Comparison of ENCODE assay signal across 12 cellular contexts in the genomic region with DNA sequence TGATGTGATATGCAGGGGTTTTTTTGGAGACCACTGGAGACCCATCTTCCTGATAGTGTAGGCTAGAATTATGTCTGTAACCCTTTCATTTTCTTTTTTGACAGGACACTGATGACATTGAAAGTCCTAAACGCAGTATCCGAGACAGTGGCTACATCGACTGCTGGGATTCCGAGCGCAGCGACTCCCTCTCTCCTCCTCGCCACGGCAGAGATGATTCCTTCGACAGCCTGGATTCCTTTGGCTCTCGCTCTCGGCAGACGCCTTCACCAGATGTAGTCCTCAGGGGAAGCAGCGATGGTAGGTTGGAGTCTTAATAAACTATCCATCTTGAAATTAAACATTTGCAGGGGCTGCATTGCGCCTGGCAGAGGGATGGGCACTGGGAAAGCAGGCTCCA.
DNase-seq lines count a peak whose midpoint lies in the region; ATAC-seq and TF ChIP-seq lines count a peak whose summit lies in the region.
"Had no signal": no experiment of that assay in that cellular context is flagged by ENCODE, and none has a peak within 500 bp of the region (broad histone marks: within the 10 kb centered on the region; RNA-seq: fewer than 3 reads in every experiment).

No MANE protein-coding gene starts in this region.

- ATAC-seq in right cardiac atrium (peak; percentile 25 to 40), HG03196 (IDR thresholded peaks at IDR 0.05; ENCODE audit: unreplicated experiment) (no peak)
- ATAC-seq: activated CD8-positive, alpha-beta memory T cell treated with anti-CD3 and anti-CD28 coated beads, Interleukin-2, amount 10 ng/mL, durations not matched to agents 7 days and 5 days; HepG2 had no signal

- H3K27me3 ChIP-seq in right cardiac atrium (ENCODE audit: control insufficient read depth, insufficient read depth) (no peaks in the 10 kb centered on the region), ovary (no peaks in the 10 kb centered on the region)

- peak overlapping the region; percentile 79 for H3K27ac ChIP-seq in VCaP
- H3K27ac ChIP-seq in right cardiac atrium (ENCODE audit: low read length) = peak overlapping the region; percentile 30
- no peak overlapping the region for H3K27ac ChIP-seq in ovary

- TF ChIP-seq CTCF in VCaP (conservative IDR thresholded peaks at IDR 0.05) (no peak), ovary (IDR thresholded peaks at IDR 0.05) (no peak)

- no peak for TF ChIP-seq EP300 in ovary (IDR thresholded peaks at IDR 0.05)

- H3K4me1 ChIP-seq in right cardiac atrium (ENCODE audit: control insufficient read depth, insufficient read depth, low read length) = peaks cover 9% of the 10 kb centered on the region
- H3K4me1 ChIP-seq in ovary (ENCODE audit: insufficient read depth) = peaks cover 2% of the 10 kb centered on the region

- TF ChIP-seq POLR2A in ovary (IDR thresholded peaks at IDR 0.05) = no peak

- no peaks in the 10 kb centered on the region for H3K36me3 ChIP-seq in ovary

- DNase-seq in AG08395 (ENCODE audit: low spot score) = peak; percentile 36
- peak in 1 of 3 donors; percentile 13 for DNase-seq in right cardiac atrium
- peak in 2 of 5 donors; percentile 21 to 26 for DNase-seq in ovary
- no peak for DNase-seq in NCI-H2029 treated with DMSO at 0.1 percent for 48 hours (lab: John Stamatoyannopoulos, UW)
- no peak for DNase-seq in activated CD4-positive, CD25-positive, alpha-beta regulatory T cell (lab: John Stamatoyannopoulos, UW)
- DNase-seq in GDM1 (lab: John Stamatoyannopoulos, UW) = no peak
- DNase-seq: activated CD8-positive, alpha-beta memory T cell treated with anti-CD3 and anti-CD28 coated beads, Interleukin-2, amount 10 ng/mL, durations not matched to agents 7 days and 5 days; amniotic stem cell; NCI-H187 treated with DMSO at 0.1 percent for 48 hours had no signal

- no peaks in the 10 kb centered on the region for H3K9me3 ChIP-seq in right cardiac atrium (ENCODE audit: control insufficient read depth, low read length)
- no peaks in the 10 kb centered on the region for H3K9me3 ChIP-seq in ovary

- whole genome bisulfite sequencing in right cardiac atrium = 53% methylated on average over 14 of the region's 14 CpGs
- 7 to 19% (median 9%) methylated on average over 14 of the region's 14 CpGs for WGBS in ovary, 3 donors

- peak overlapping the region; percentile 17 for H3K4me3 ChIP-seq in right cardiac atrium (ENCODE audit: low read length)
- peak overlapping the region; percentile 13 for H3K4me3 ChIP-seq in ovary

- intact Hi-C loops in right cardiac atrium (cut with DNase I) (loop anchor here in 1 of 4 donors (10.0 kb wide), 1 partner anchor 159 kb away; no protein-coding TSS in a partner anchor), ovary (cut with DNase I) (no loop called here)

Comparison
In these comparisons a context has a peak if more than half of its experiments do, and no peak if none do; other contexts are left out.
1. H3K27ac ChIP-seq: peak in VCaP (single experiment) and right cardiac atrium (single experiment); none in ovary (0 of 2).